12 cellular contexts compared by ENCODE assay signal in genomic region chr12:8662592-8662991, GRCh38. TPM values are rescaled to one million over a fixed set of nuclear protein-coding genes. Genes with fewer than 3 reads are reported as not detected.
A peak's percentile ranks its signal among the peaks of the same experiment; 100 is the strongest.
DNase-seq lines count a peak whose midpoint lies in the region; ATAC-seq and TF ChIP-seq lines count a peak whose summit lies in the region.
"Had no signal": no experiment of that assay in that cellular context is flagged by ENCODE, and none has a peak within 500 bp of the region (broad histone marks: within the 10 kb centered on the region; RNA-seq: fewer than 3 reads in every experiment).

Gene MFAP5 (minus strand): TSS chr12:8662826. CDS start chr12:8662104, 722 bp downstream.

- H3K27me3 ChIP-seq in suprapubic skin (no peaks in the 10 kb centered on the region), prostate gland (replicated peaks; ENCODE audit: insufficient read depth) (no peaks in the 10 kb centered on the region)

- intact Hi-C loops in left colon (cut with DNase I, micrococcal nuclease) (no loop called here), prostate gland (cut with DNase I) (no loop called here)

- no peaks in the 10 kb centered on the region for H3K9me3 ChIP-seq in suprapubic skin
- no peaks in the 10 kb centered on the region for H3K9me3 ChIP-seq in prostate gland
- H3K9me3 ChIP-seq: spleen had no signal

- WGBS in suprapubic skin = 55% methylated on average over 6 of the region's 6 CpGs
- WGBS in prostate gland = 71% methylated on average over 6 of the region's 6 CpGs

- H3K27ac ChIP-seq in suprapubic skin (peak within 1 kb of the TSS; percentile 75), prostate gland (no peak within 1 kb of the TSS)
- H3K27ac ChIP-seq: spleen had no signal

- DNase-seq in HCEC 1CT (peak; percentile 42), dedifferentiated amniotic fluid mesenchymal stem cell (ENCODE audit: extremely low spot score) (peak; percentile 58), left colon (no peak), suprapubic skin (ENCODE audit: low spot score in 2 of 2) (no peak), prostate gland (ENCODE audit: low spot score) (no peak)
- DNase-seq: NCI-H2107, spleen, T-helper 9 cell had no signal

- peak in 1 of 2 donors; percentile 23 for TF ChIP-seq POLR2A in suprapubic skin (IDR thresholded peaks at IDR 0.05)
- TF ChIP-seq POLR2A in prostate gland (IDR thresholded peaks at IDR 0.05) = no peak

- H3K4me1 ChIP-seq in suprapubic skin (peaks cover under 1% of the 10 kb centered on the region), prostate gland (replicated peaks) (no peaks in the 10 kb centered on the region)

- TF ChIP-seq EP300 in suprapubic skin (IDR thresholded peaks at IDR 0.05) = no peak

- TF ChIP-seq CTCF in suprapubic skin (IDR thresholded peaks at IDR 0.05) = no peak
- TF ChIP-seq CTCF in prostate gland (IDR thresholded peaks at IDR 0.05) = no peak

- peak within 1 kb of the TSS; percentile 36 for H3K4me3 ChIP-seq in suprapubic skin
- H3K4me3 ChIP-seq in prostate gland = no peak within 1 kb of the TSS
- H3K4me3 ChIP-seq: spleen had no signal

- ATAC-seq in left colon (no peak), GM21619 (IDR thresholded peaks at IDR 0.05; ENCODE audit: unreplicated experiment) (no peak), GM19395 (IDR thresholded peaks at IDR 0.05; ENCODE audit: unreplicated experiment) (no peak), GM18873 (IDR thresholded peaks at IDR 0.05; ENCODE audit: low FRiP score, unreplicated experiment) (no peak)

- H3K36me3 ChIP-seq in suprapubic skin = no peaks in the 10 kb centered on the region
- no peaks in the 10 kb centered on the region for H3K36me3 ChIP-seq in prostate gland
- H3K36me3 ChIP-seq: spleen had no signal

RNA-seq across cellular contexts. Expression of gene MFAP5, which starts in this region (rescaled TPM):
- 10 to 100 TPM; 10.9 to 18.4 TPM for total RNA-seq in left colon
- total RNA-seq in suprapubic skin = 10 to 100 TPM; 18.1 to 70.5 (median 26.4) TPM
- 10 to 100 TPM in 1 of 2 donors, 1 to 10 TPM in 1; 2.8 to 13.4 TPM for total RNA-seq in prostate gland
- total RNA-seq: lung microvascular endothelial cell had no signal

Comparison
In these comparisons a context has a peak if more than half of its experiments do, and no peak if none do; other contexts are left out.
1. DNase-seq: peak in HCEC 1CT (single experiment) and dedifferentiated amniotic fluid mesenchymal stem cell (single experiment); none in left colon (0 of 2), suprapubic skin (0 of 2) and prostate gland (single experiment).